Comparison of ENCODE assay signal across 8 cellular contexts in genomic region chr4:128587382-128587781, GRCh38.
"Had no signal": no experiment of that assay in that cellular context is flagged by ENCODE, and none has a peak within 500 bp of the region (broad histone marks: within the 10 kb centered on the region; RNA-seq: fewer than 3 reads in every experiment).

No MANE protein-coding gene starts in this region.

- H3K27ac Mint-ChIP-seq: HFFc6, IgD-negative memory B cell had no signal

- H3K27ac ChIP-seq: HL-60 had no signal

- H3K9me3 Mint-ChIP-seq: HFFc6, IgD-negative memory B cell had no signal

- H3K9me3 ChIP-seq: HAP-1 had no signal

- H3K36me3 Mint-ChIP-seq: IgD-negative memory B cell had no signal

- H3K4me3 Mint-ChIP-seq: HFFc6, IgD-negative memory B cell had no signal

- H3K4me3 ChIP-seq: HAP-1 had no signal

- DNase-seq: GOT3, H7, HFFc6, KG1 had no signal

- H3K4me1 Mint-ChIP-seq: IgD-negative memory B cell had no signal

- ATAC-seq: HCT116 had no signal

- H3K36me3 ChIP-seq: HAP-1 had no signal
